In the genomic region with DNA sequence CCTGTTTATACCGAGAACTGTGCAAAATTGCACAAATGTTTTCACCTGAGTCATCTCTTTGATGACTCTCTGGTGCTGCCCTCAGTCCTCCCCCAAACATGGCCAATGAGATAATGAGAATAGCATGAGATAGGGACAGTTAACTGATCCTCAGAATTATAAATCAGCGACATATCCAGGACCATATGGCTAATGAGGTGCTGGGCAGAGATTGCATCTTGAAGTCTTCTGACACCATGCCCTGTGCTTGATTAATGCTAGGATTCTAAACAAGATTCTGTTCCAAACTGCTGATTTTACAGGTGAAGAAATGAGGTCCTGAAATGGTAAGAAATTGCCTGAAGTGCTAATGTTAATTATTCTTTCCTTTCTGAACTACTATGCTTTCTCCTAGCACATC, we compare ENCODE assay signal across 30 cellular contexts.
"Had no signal": no experiment of that assay in that cellular context is flagged by ENCODE, and none has a peak within 500 bp of the region (broad histone marks: within the 10 kb centered on the region; RNA-seq: fewer than 3 reads in every experiment).

No MANE protein-coding gene starts in this region.

- H3K27ac ChIP-seq: adrenal gland, body of pancreas, cardiac muscle cell, coronary artery, dorsolateral prefrontal cortex, esophagus muscularis mucosa, foreskin keratinocyte, gastrocnemius medialis, heart left ventricle, WERI-Rb-1 had no signal

- H3K27me3 ChIP-seq: adrenal gland, body of pancreas, cardiac muscle cell, dorsolateral prefrontal cortex, esophagus muscularis mucosa, foreskin keratinocyte, gastrocnemius medialis, heart left ventricle had no signal

- H3K9me3 ChIP-seq: adrenal gland, body of pancreas, esophagus muscularis mucosa, gastrocnemius medialis, heart left ventricle had no signal

- H3K36me3 ChIP-seq: adrenal gland, cardiac muscle cell, esophagus muscularis mucosa, gastrocnemius medialis, heart left ventricle, WERI-Rb-1 had no signal

- H3K4me3 ChIP-seq: adrenal gland, body of pancreas, cardiac muscle cell, coronary artery, esophagus muscularis mucosa, gastrocnemius medialis, heart left ventricle had no signal

- DNase-seq: activated B cell treated with CpG ODN at 0.5 μM for 24 hours; activated CD4-positive, alpha-beta T cell treated with anti-CD3 and anti-CD28 coated beads for 48 hours; activated CD4-positive, alpha-beta T cell treated with anti-CD3 and anti-CD28 coated beads, Interleukin-2, amount 50 U/mL, for 1 hour; activated CD4-positive, alpha-beta T cell treated with anti-CD3 and anti-CD28 coated beads, Interleukin-2, amount 50 U/mL, for 48 hours; activated CD8-positive, alpha-beta memory T cell treated with anti-CD3 and anti-CD28 coated beads for 24 hours; activated CD8-positive, alpha-beta T cell treated with anti-CD3 and anti-CD28 coated beads for 36 hours; activated effector memory CD4-positive, alpha-beta T cell treated with Interleukin-2 at 50 U/mL for 16 hours; activated naive CD4-positive, alpha-beta T cell treated with anti-CD3 and anti-CD28 coated beads for 36 hours; activated naive CD8-positive, alpha-beta T cell treated with anti-CD3 and anti-CD28 coated beads for 36 hours; activated naive CD8-positive, alpha-beta T cell treated with anti-CD3 and anti-CD28 coated beads, Interleukin-2, amount 50 U/mL, for 24 hours; activated T-cell treated with anti-CD3 and anti-CD28 coated beads, Interleukin-2, amount 50 U/mL, for 4 hours; adrenal gland; amygdala; aorta; body of pancreas; central memory CD4-positive, alpha-beta T cell; dorsolateral prefrontal cortex; effector memory CD8-positive, alpha-beta T cell; erythroblast; foreskin keratinocyte; gastrocnemius medialis; glutamatergic neuron; heart left ventricle; T-helper 9 cell; WERI-Rb-1 had no signal

- H3K4me1 ChIP-seq: adrenal gland, body of pancreas, esophagus muscularis mucosa, foreskin keratinocyte, gastrocnemius medialis, heart left ventricle had no signal

- ATAC-seq: activated CD4-positive, CD25-positive, alpha-beta regulatory T cell treated with anti-CD3 and anti-CD28 coated beads, Interleukin-2, amount 50 U/mL, for 24 hours; activated CD8-positive, alpha-beta T cell treated with anti-CD3 and anti-CD28 coated beads for 36 hours; activated naive CD8-positive, alpha-beta T cell treated with anti-CD3 and anti-CD28 coated beads, Interleukin-2, amount 50 U/mL, for 24 hours; activated T-cell treated with anti-CD3 and anti-CD28 coated beads, Interleukin-2, amount 50 U/mL, for 4 hours; activated T-helper 17 cell treated with anti-CD3 and anti-CD28 coated beads, Interleukin-2, amount 50 U/mL, for 72 hours; body of pancreas; effector memory CD8-positive, alpha-beta T cell; foreskin keratinocyte; gastrocnemius medialis; heart left ventricle had no signal
